In genomic region chr4:88382621-88383020, GRCh38 we compare ENCODE assay signal across 8 cellular contexts. TPM values are rescaled to one million over a fixed set of nuclear protein-coding genes. Genes with fewer than 3 reads are reported as not detected.
DNase-seq lines count a peak whose midpoint lies in the region; ATAC-seq and TF ChIP-seq lines count a peak whose summit lies in the region.

No MANE protein-coding gene starts in this region.

- H3K27me3 ChIP-seq in spleen (replicated peaks in 1 of 7), result no peaks in the 10 kb centered on the region
- no peaks in the 10 kb centered on the region for H3K27me3 ChIP-seq in tibial nerve

- intact Hi-C loops in spleen (cut with DNase I; ENCODE audit: low total_unique reads), result loop anchor here (10.0 kb wide), 1 partner anchor 72 kb away; the partner anchor contains the start of gene HERC5

- 6 to 25% (median 14%) methylated on average over 1 of the region's 1 CpG for WGBS in spleen, 5 donors
- 15 to 22% methylated on average over 1 of the region's 1 CpG for WGBS in tibial nerve, 2 donors

- peak; percentile 36 for DNase-seq in activated T-cell treated with anti-CD3 and anti-CD28 coated beads for 1 hour (ENCODE audit: low read depth)
- no peak for DNase-seq in spleen
- no peak for DNase-seq in tibial nerve (ENCODE audit: low spot score in 2 of 2)
- DNase-seq in globus pallidus (ENCODE audit: low spot score), result no peak
- DNase-seq in AG08396 (ENCODE audit: low spot score), result no peak
- DNase-seq in NCI-H2029 treated with DMSO at 0.1 percent for 48 hours (lab: John Stamatoyannopoulos, UW), result no peak

- TF ChIP-seq CTCF in spleen (IDR thresholded peaks at IDR 0.05 in 8 of 11, conservative IDR thresholded peaks at IDR 0.05 in 3 of 11), result no peak
- no peak for TF ChIP-seq CTCF in tibial nerve (IDR thresholded peaks at IDR 0.05)

- H3K27ac ChIP-seq in spleen (peak overlapping the region in 7 of 8 donors; percentile 35 to 72 (median 52)), tibial nerve (no peak overlapping the region)

- H3K36me3 ChIP-seq in spleen (peaks cover 0 to 29% (median 8%) of the 10 kb centered on the region in 6 donors), tibial nerve (peaks cover 0 to 3% (median 0%) of the 10 kb centered on the region in 3 donors)

- H3K9me3 ChIP-seq in spleen (no peaks in the 10 kb centered on the region), tibial nerve (no peaks in the 10 kb centered on the region)

- no peak overlapping the region for H3K4me3 ChIP-seq in spleen
- H3K4me3 ChIP-seq in tibial nerve, result no peak overlapping the region

- H3K4me1 ChIP-seq in spleen, result peaks cover 0 to 38% (median 20%) of the 10 kb centered on the region in 6 donors
- peaks cover 0 to 14% (median 2%) of the 10 kb centered on the region in 4 donors for H3K4me1 ChIP-seq in tibial nerve

- ATAC-seq in GM18511 (IDR thresholded peaks at IDR 0.05; ENCODE audit: unreplicated experiment), result peak; percentile 29
- ATAC-seq in HG03025 (IDR thresholded peaks at IDR 0.05; ENCODE audit: low FRiP score, unreplicated experiment), result peak; percentile 31

- no peak for TF ChIP-seq EP300 in tibial nerve (IDR thresholded peaks at IDR 0.05)

- no peak for TF ChIP-seq POLR2A in spleen (IDR thresholded peaks at IDR 0.05)
- TF ChIP-seq POLR2A in tibial nerve (IDR thresholded peaks at IDR 0.05), result no peak

RNA-seq across cellular contexts. Expression of gene HERC6, which starts 4.0 kb away (rescaled TPM):
- total RNA-seq in spleen (10 to 100 TPM in 6 of 7 donors, 1 to 10 TPM in 1; 5.2 to 13.6 (median 11.4) TPM), tibial nerve (10 to 100 TPM in 3 of 4 donors, 1 to 10 TPM in 1; 6.0 to 19.2 (median 13.2) TPM)
- polyA plus RNA-seq in spleen, result 1 to 10 TPM; 2.8 to 4.3 (median 2.9) TPM

Comparison
In these comparisons a context has a peak if more than half of its experiments do, and no peak if none do; other contexts are left out.
1. H3K27ac ChIP-seq: peak in spleen (7 of 8); none in tibial nerve (0 of 4).